In the genomic region with DNA sequence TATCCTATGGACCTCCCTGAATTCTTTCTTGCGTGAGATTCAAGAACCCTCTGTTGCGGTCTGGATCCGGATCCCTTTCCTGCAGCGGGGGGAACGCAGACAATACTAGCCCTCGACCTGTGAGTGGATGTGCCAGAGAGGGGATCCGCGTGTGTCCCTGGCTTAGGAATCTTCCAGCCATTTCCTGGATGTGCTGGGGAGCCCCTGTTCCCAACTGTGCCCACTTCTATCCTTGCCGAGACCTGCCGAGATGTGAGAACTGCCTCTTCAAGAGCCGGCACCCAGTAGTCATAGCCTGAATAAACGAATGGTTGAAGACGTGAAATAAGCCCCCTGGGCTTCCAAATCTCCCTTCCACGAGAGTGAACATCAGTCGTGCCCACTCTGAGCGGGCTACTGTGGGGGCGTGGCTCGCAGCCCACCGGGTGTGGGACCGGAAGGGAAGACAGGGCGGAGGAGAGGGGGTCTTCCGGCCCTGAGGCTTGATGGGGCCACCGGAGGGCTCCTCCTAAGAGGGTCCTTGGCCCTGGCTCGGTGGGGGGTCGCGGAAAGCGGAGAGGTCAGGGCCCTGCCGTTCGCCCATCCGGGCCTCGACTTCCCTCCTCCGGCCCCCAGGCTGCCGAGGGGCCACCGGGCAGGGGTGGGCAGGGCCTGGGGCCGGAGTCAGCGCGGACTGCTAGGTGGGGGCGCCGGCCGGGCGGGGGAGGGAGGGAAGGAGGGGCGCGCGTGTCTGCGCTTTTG, we compare ENCODE assay signal across 8 cellular contexts. TPM values are rescaled to one million over a fixed set of nuclear protein-coding genes. Genes with fewer than 3 reads are reported as not detected.
A peak's percentile ranks its signal among the peaks of the same experiment; 100 is the strongest.
DNase-seq lines count a peak whose midpoint lies in the region; ATAC-seq and TF ChIP-seq lines count a peak whose summit lies in the region.

No MANE protein-coding gene starts in this region.

- peaks cover 11% of the 10 kb centered on the region for H3K4me1 Mint-ChIP-seq in activated T-cell treated with anti-CD3 and anti-CD28 coated beads, Interleukin-2, amount 50 U/mL, for 72 hours (ENCODE audit: low read depth)

- H3K36me3 ChIP-seq in SJCRH30 (peaks cover 3% of the 10 kb centered on the region; the same call in 1 of the 2 replicates), prostate gland (no peaks in the 10 kb centered on the region)

- H3K9me3 ChIP-seq in SJCRH30 (replicated peaks) (no peaks in the 10 kb centered on the region), prostate gland (no peaks in the 10 kb centered on the region)

- TF ChIP-seq CTCF in foreskin fibroblast (IDR thresholded peaks at IDR 0.05; ENCODE audit: low read depth, low read length) (no peak), prostate gland (IDR thresholded peaks at IDR 0.05) (no peak)

- H3K36me3 Mint-ChIP-seq in activated T-cell treated with anti-CD3 and anti-CD28 coated beads, Interleukin-2, amount 50 U/mL, for 72 hours (ENCODE audit: insufficient read depth in 2 of 2): no peaks in the 10 kb centered on the region

- WGBS in prostate gland: 24% methylated on average over 23 of the region's 45 CpGs

- peaks cover 24% of the 10 kb centered on the region for H3K27me3 Mint-ChIP-seq in activated T-cell treated with anti-CD3 and anti-CD28 coated beads, Interleukin-2, amount 50 U/mL, for 72 hours (ENCODE audit: low read depth)

- peak overlapping the region; percentile 77 to 80 for H3K4me3 Mint-ChIP-seq in activated T-cell treated with anti-CD3 and anti-CD28 coated beads, Interleukin-2, amount 50 U/mL, for 72 hours

- H3K4me1 ChIP-seq in SJCRH30 (peaks cover 14% of the 10 kb centered on the region), prostate gland (replicated peaks) (no peaks in the 10 kb centered on the region)

- H3K27me3 ChIP-seq in SJCRH30 (no peaks in the 10 kb centered on the region), prostate gland (replicated peaks; ENCODE audit: insufficient read depth) (no peaks in the 10 kb centered on the region)

- H3K4me3 ChIP-seq in SJCRH30 (peak overlapping the region; percentile 95), foreskin fibroblast (ENCODE audit: low read depth in 1 of 2, low read length in 2 of 2) (peak overlapping the region; percentile 74 to 84), prostate gland (peak overlapping the region; percentile 75 to 89)

- H3K9me3 Mint-ChIP-seq in activated T-cell treated with anti-CD3 and anti-CD28 coated beads, Interleukin-2, amount 50 U/mL, for 72 hours: no peaks in the 10 kb centered on the region

- no peak for DNase-seq in activated T-cell treated with anti-CD3 and anti-CD28 coated beads, Interleukin-2, amount 50 U/mL, for 72 hours
- no peak for DNase-seq in activated T-cell treated with anti-CD3 and anti-CD28 coated beads, Interleukin-2, amount 50 U/mL, for 1 hour
- DNase-seq in SJCRH30: peak in 1 of 2 experiments; percentile 39
- DNase-seq in foreskin fibroblast: no peak
- no peak for DNase-seq in prostate gland (ENCODE audit: low spot score)
- DNase-seq in LoVo (ENCODE audit: low spot score): no peak
- no peak for DNase-seq in activated CD4-positive, alpha-beta T cell treated with anti-CD3 and anti-CD28 coated beads for 4 hours

- intact Hi-C loops in prostate gland (cut with DNase I): loop anchor here (5.0 kb wide), 2 partner anchors 33 to 37 kb away; no protein-coding TSS in a partner anchor

- ATAC-seq in activated T-cell treated with anti-CD3 and anti-CD28 coated beads, Interleukin-2, amount 50 U/mL, for 72 hours (replicated peaks in 1 of 2): peak in 1 of 2 donors; percentile 29
- no peak for ATAC-seq in GM21528 (IDR thresholded peaks at IDR 0.05; ENCODE audit: low FRiP score, unreplicated experiment)

- no peak for TF ChIP-seq POLR2A in prostate gland (IDR thresholded peaks at IDR 0.05)

- peak overlapping the region; percentile 45 for H3K27ac Mint-ChIP-seq in activated T-cell treated with anti-CD3 and anti-CD28 coated beads, Interleukin-2, amount 50 U/mL, for 72 hours

- H3K27ac ChIP-seq in SJCRH30 (no peak overlapping the region), prostate gland (peak overlapping the region; percentile 76 to 77)

RNA-seq across cellular contexts. Expression of a gene that starts 1.3 kb away (rescaled TPM):
- total RNA-seq in activated T-cell treated with anti-CD3 and anti-CD28 coated beads, Interleukin-2, amount 50 U/mL, for 72 hours: 1 to 10 TPM; 4.6 to 7.4 TPM
- total RNA-seq in SJCRH30 (2014; rRNA removed; shearing (Covaris generic)): 11.8 and 16.5 TPM in 2 replicates
- total RNA-seq in prostate gland: 10 to 100 TPM; 11.7 to 61.2 TPM

RNA-seq across cellular contexts. Expression of a gene that starts 14.9 kb away (rescaled TPM):
- total RNA-seq in activated T-cell treated with anti-CD3 and anti-CD28 coated beads, Interleukin-2, amount 50 U/mL, for 72 hours: not detected
- total RNA-seq in SJCRH30 (2014; rRNA removed; shearing (Covaris generic)): not detected in 2 replicates
- not detected for total RNA-seq in prostate gland

RNA-seq across cellular contexts. Expression of a gene that starts 39.7 kb away (rescaled TPM):
- total RNA-seq in activated T-cell treated with anti-CD3 and anti-CD28 coated beads, Interleukin-2, amount 50 U/mL, for 72 hours: under 1 TPM; 0.02 to 0.07 TPM
- total RNA-seq in SJCRH30 (2014; rRNA removed; shearing (Covaris generic)): 158 and 172 TPM in 2 replicates
- 100 to 1,000 TPM; 104 to 150 TPM for total RNA-seq in prostate gland

RNA-seq across cellular contexts. Expression of a gene that starts 51.3 kb away (rescaled TPM):
- total RNA-seq in activated T-cell treated with anti-CD3 and anti-CD28 coated beads, Interleukin-2, amount 50 U/mL, for 72 hours: 10 to 100 TPM; 32.2 to 32.4 TPM
- 290 and 291 TPM in 2 replicates for total RNA-seq in SJCRH30 (2014; rRNA removed; shearing (Covaris generic))
- 10 to 100 TPM; 76.2 to 87.8 TPM for total RNA-seq in prostate gland

Comparison
In these comparisons a context has a peak if more than half of its experiments do, and no peak if none do; other contexts are left out.
1. RNA of a gene that starts 39.7 kb away (total RNA-seq): 158 to 172 TPM in SJCRH30 and 104 to 150 TPM in prostate gland; 0.02 to 0.07 TPM in activated T-cell treated with anti-CD3 and anti-CD28 coated beads, Interleukin-2, amount 50 U/mL, for 72 hours; every median in the first group is over 10 times any median in the second.
2. Peak in every context shown above with its lines, with median percentiles within 50 percentile points of each other: H3K4me3 ChIP-seq.